In genomic region chr6:98724537-98724936, GRCh38 we compare ENCODE assay signal across 12 cellular contexts.
"Had no signal": no experiment of that assay in that cellular context is flagged by ENCODE, and none has a peak within 500 bp of the region (broad histone marks: within the 10 kb centered on the region; RNA-seq: fewer than 3 reads in every experiment).

No MANE protein-coding gene starts in this region.

- H3K27ac ChIP-seq: adrenal gland, esophagus muscularis mucosa, ovary, skin epidermis, stomach, uterus had no signal

- H3K36me3 ChIP-seq: adrenal gland, esophagus muscularis mucosa, ovary, stomach, uterus had no signal

- H3K9me3 ChIP-seq: adrenal gland, esophagus muscularis mucosa, ovary, stomach, uterus had no signal

- H3K27me3 ChIP-seq: adrenal gland, ovary, stomach had no signal

- DNase-seq: activated naive CD4-positive, alpha-beta T cell treated with anti-CD3 and anti-CD28 coated beads, Interleukin-2, amount 50 U/mL, for 16 hours; activated T-cell treated with anti-CD3 and anti-CD28 coated beads, Interleukin-2, amount 50 U/mL, for 1 hour; adrenal gland; foreskin fibroblast; head of caudate nucleus; kidney; nephron progenitor cell; ovary; stomach; uterus had no signal

- H3K4me3 ChIP-seq: adrenal gland, esophagus muscularis mucosa, ovary, skin epidermis, stomach, uterus had no signal

- H3K4me1 ChIP-seq: adrenal gland, esophagus muscularis mucosa, stomach, uterus had no signal
